20 cellular contexts compared by ENCODE assay signal in the genomic region with DNA sequence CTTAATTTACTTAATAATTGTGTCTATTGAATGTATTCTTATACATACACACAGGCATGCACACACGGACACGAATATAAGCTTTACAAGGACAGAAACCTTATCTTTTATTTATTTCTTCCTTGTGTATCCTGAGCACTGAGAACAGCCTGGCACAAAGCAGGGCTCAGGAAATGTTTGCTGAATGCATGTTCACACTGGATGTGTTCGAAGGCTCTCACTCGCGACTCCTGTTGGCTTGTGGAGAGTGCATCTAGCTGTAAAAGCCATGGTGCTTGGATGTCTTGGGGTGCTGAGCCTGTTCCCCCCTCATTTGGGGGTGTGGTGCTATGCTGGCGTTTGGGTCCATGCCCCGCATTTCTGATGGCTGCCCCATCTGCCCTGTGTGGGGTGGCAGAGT.
DNase-seq lines count a peak whose midpoint lies in the region; ATAC-seq, FAIRE-seq and TF ChIP-seq lines count a peak whose summit lies in the region.
"Had no signal": no experiment of that assay in that cellular context is flagged by ENCODE, and none has a peak within 500 bp of the region (broad histone marks: within the 10 kb centered on the region; RNA-seq: fewer than 3 reads in every experiment).

No MANE protein-coding gene starts in this region.

- no peak for TF ChIP-seq CTCF in GM23338 (conservative IDR thresholded peaks at IDR 0.05; ENCODE audit: low read depth in 2 of 2)
- no peak for TF ChIP-seq CTCF in OCI-LY3 (IDR thresholded peaks at IDR 0.05; ENCODE audit: low read depth, low read length)
- TF ChIP-seq CTCF in endothelial cell of umbilical vein (IDR thresholded peaks at IDR 0.05; ENCODE audit: extremely low read depth in 1 of 2, insufficient read depth in 1 of 2, low read depth in 1 of 2, low read length in 2 of 2), result no peak

- no peaks in the 10 kb centered on the region for H3K9me2 ChIP-seq in GM23338 (ENCODE audit: insufficient read depth)

- H3K27me3 ChIP-seq in GM23338 (ENCODE audit: insufficient read depth) (no peaks in the 10 kb centered on the region), OCI-LY3 (ENCODE audit: low read depth, low read length) (no peaks in the 10 kb centered on the region), endothelial cell of umbilical vein (ENCODE audit: control insufficient read depth in 2 of 2, insufficient read depth in 2 of 2, low read length in 2 of 2) (no peaks in the 10 kb centered on the region)
- H3K27me3 ChIP-seq: Peyer's patch had no signal

- H3K9ac ChIP-seq in OCI-LY3 (ENCODE audit: low read length) (no peak overlapping the region), endothelial cell of umbilical vein (replicated peaks; ENCODE audit: extremely low read depth, insufficient read depth, low read length) (no peak overlapping the region)
- H3K9ac ChIP-seq: KMS-11 had no signal

- CTCF ChIA-PET in endothelial cell of umbilical vein (lab: Charles Lee), result interaction anchor here (1.0 to 1.7 kb wide), 2 partner anchors 54 to 140 kb away, joined by 3 to 6 read pairs; no protein-coding TSS in a partner anchor

- DNase-seq in GM23338 (ENCODE audit: low spot score) (no peak), endothelial cell of umbilical vein (ENCODE audit: low read depth, low spot score) (peak; percentile 25), ureter (ENCODE audit: low spot score) (peak; percentile 30), T-helper 17 cell (no peak)
- DNase-seq: AML-193, COR-L47, DMS 273 treated with DMSO at 0.1 percent for 48 hours, GF-D8, H7, HFFc6, NCI-H187 treated with DMSO at 0.1 percent for 48 hours, NCI-H226, Peyer's patch had no signal

- H3F3A ChIP-seq in GM23338 (replicated peaks; ENCODE audit: low read depth), result peaks cover 14% of the 10 kb centered on the region; the same call in 1 of the 2 replicates

- H3K27ac ChIP-seq in GM23338 (ENCODE audit: low read depth), result no peak overlapping the region
- H3K27ac ChIP-seq in OCI-LY3 (ENCODE audit: low read length), result no peak overlapping the region
- no peak overlapping the region for H3K27ac ChIP-seq in endothelial cell of umbilical vein (ENCODE audit: insufficient read depth, low read depth, low read length)
- H3K27ac ChIP-seq: KMS-11, Peyer's patch, SK-N-MC had no signal

- H3K4me1 ChIP-seq in GM23338 (ENCODE audit: insufficient read depth) (peaks cover 88% of the 10 kb centered on the region), OCI-LY3 (ENCODE audit: low read length) (peaks cover 16% of the 10 kb centered on the region), endothelial cell of umbilical vein (ENCODE audit: control insufficient read depth, extremely low read depth, insufficient read depth, low read length) (peaks cover 28% of the 10 kb centered on the region)

- peaks cover 91% of the 10 kb centered on the region for H3K4me1 Mint-ChIP-seq in GM23338
- H3K4me1 Mint-ChIP-seq in T-helper 17 cell, result peaks cover 17% of the 10 kb centered on the region

- FAIRE-seq in endothelial cell of umbilical vein (lab: Jason Lieb, UNC), result no peak
- FAIRE-seq: GM12878 had no signal

- H3K27me3 Mint-ChIP-seq in GM23338 (ENCODE audit: insufficient read depth, low read depth, poor library complexity) (peaks cover 19% of the 10 kb centered on the region), T-helper 17 cell (no peaks in the 10 kb centered on the region)

- H3K9me3 Mint-ChIP-seq in GM23338, result no peaks in the 10 kb centered on the region
- H3K9me3 Mint-ChIP-seq: HFFc6 had no signal

- H3K36me3 Mint-ChIP-seq in GM23338 (ENCODE audit: low read depth) (no peaks in the 10 kb centered on the region), T-helper 17 cell (ENCODE audit: low read depth) (no peaks in the 10 kb centered on the region)

- H2AFZ ChIP-seq in GM23338 (no peak overlapping the region), OCI-LY3 (ENCODE audit: low read depth, low read length) (no peak overlapping the region), endothelial cell of umbilical vein (ENCODE audit: low read depth, low read length) (no peak overlapping the region)

- peaks cover 59% of the 10 kb centered on the region for H4K20me1 ChIP-seq in GM23338 (replicated peaks; ENCODE audit: insufficient read depth)
- peaks cover 40% of the 10 kb centered on the region for H4K20me1 ChIP-seq in OCI-LY3 (ENCODE audit: insufficient read depth, low read length)
- H4K20me1 ChIP-seq in endothelial cell of umbilical vein (replicated peaks; ENCODE audit: control insufficient read depth, extremely low read depth, insufficient read depth, low read length), result peaks cover 2% of the 10 kb centered on the region

- no peak for ATAC-seq in GM23338
- no peak for ATAC-seq in T-helper 17 cell
- no peak for ATAC-seq in GM18867 (IDR thresholded peaks at IDR 0.05; ENCODE audit: unreplicated experiment)
- ATAC-seq in HG03196 (IDR thresholded peaks at IDR 0.05; ENCODE audit: unreplicated experiment), result no peak
- ATAC-seq: GM12878, Right ventricle myocardium inferior had no signal

- BruUV-seq in endothelial cell of umbilical vein (replicated peaks; lab: Mats Ljungman, UMichigan), result no TSS peak

- H3K9me3 ChIP-seq in OCI-LY3 (ENCODE audit: insufficient read depth, low read length) (no peaks in the 10 kb centered on the region), endothelial cell of umbilical vein (replicated peaks; ENCODE audit: control insufficient read depth, insufficient read depth, low read length) (no peaks in the 10 kb centered on the region), T-helper 17 cell (ENCODE audit: control insufficient read depth, low read length, poor library complexity, severe bottlenecking) (no peaks in the 10 kb centered on the region)
- H3K9me3 ChIP-seq: Peyer's patch had no signal

- TF ChIP-seq POLR2A in endothelial cell of umbilical vein (IDR thresholded peaks at IDR 0.05; ENCODE audit: low read depth, low read length), result no peak

- no peak overlapping the region for H3K4me3 ChIP-seq in GM23338
- peak overlapping the region; percentile 47 for H3K4me3 ChIP-seq in OCI-LY3 (ENCODE audit: low read length)
- no peak overlapping the region for H3K4me3 ChIP-seq in endothelial cell of umbilical vein (replicated peaks in 1 of 3; ENCODE audit: insufficient read depth in 1 of 3, low read depth in 1 of 3, low read length in 3 of 3)
- H3K4me3 ChIP-seq: GM12878, Peyer's patch, SK-N-MC had no signal

- dilution Hi-C loops in endothelial cell of umbilical vein (cut with MboI; ENCODE audit: extremely low pct_ligation_motif_present, low sequenced_read_pairs), result no loop called here

- intact Hi-C loops in endothelial cell of umbilical vein (cut with micrococcal nuclease), result no loop called here

- H3K27ac Mint-ChIP-seq in GM23338, result no peak overlapping the region
- H3K27ac Mint-ChIP-seq in T-helper 17 cell, result no peak overlapping the region
- H3K27ac Mint-ChIP-seq: HFFc6 had no signal

- H3K4me2 ChIP-seq in GM23338 (peak overlapping the region; percentile 31; the same call in 1 of the 2 replicates), OCI-LY3 (ENCODE audit: low read length) (peak overlapping the region; percentile 73), endothelial cell of umbilical vein (ENCODE audit: insufficient read depth, low read length) (no peak overlapping the region)
- H3K4me2 ChIP-seq: KMS-11 had no signal

- no peaks in the 10 kb centered on the region for H3K9me1 ChIP-seq in endothelial cell of umbilical vein (replicated peaks; ENCODE audit: control insufficient read depth, extremely low read depth, insufficient read depth, low read length)

- POLR2A ChIA-PET in endothelial cell of umbilical vein (lab: Charles Lee), result no interaction called here

- no peaks in the 10 kb centered on the region for H3K36me3 ChIP-seq in GM23338 (ENCODE audit: insufficient read depth)
- no peaks in the 10 kb centered on the region for H3K36me3 ChIP-seq in OCI-LY3 (replicated peaks; ENCODE audit: low read depth, low read length)
- H3K36me3 ChIP-seq in endothelial cell of umbilical vein (ENCODE audit: control insufficient read depth in 2 of 2, extremely low read depth in 1 of 2, insufficient read depth in 2 of 2, low read length in 2 of 2), result no peaks in the 10 kb centered on the region
- H3K36me3 ChIP-seq: Peyer's patch had no signal

- H3K4me3 Mint-ChIP-seq in GM23338 (no peak overlapping the region; the same call in 2 of the 3 replicates), T-helper 17 cell (no peak overlapping the region)
- H3K4me3 Mint-ChIP-seq: HFFc6 had no signal

- peaks cover 95% of the 10 kb centered on the region for H3K79me2 ChIP-seq in GM23338 (replicated peaks; ENCODE audit: insufficient read depth)
- H3K79me2 ChIP-seq in OCI-LY3 (ENCODE audit: low read length), result peaks cover 17% of the 10 kb centered on the region
- H3K79me2 ChIP-seq in endothelial cell of umbilical vein (ENCODE audit: control insufficient read depth, insufficient read depth, low read length), result peaks cover 8% of the 10 kb centered on the region

TF ChIP-seq in GM23338, 12 proteins besides CTCF, POLR2A, EP300 and RAD21 (continues in another document):
- TF ChIP-seq NANOG (IDR thresholded peaks at IDR 0.05; ENCODE audit: borderline replicate concordance), result no peak
- TF ChIP-seq STAT1 (IDR thresholded peaks at IDR 0.05; ENCODE audit: unreplicated experiment), result no peak
- TF ChIP-seq JUNB (IDR thresholded peaks at IDR 0.05; ENCODE audit: unreplicated experiment), result no peak
- TF ChIP-seq EZH2 (IDR thresholded peaks at IDR 0.05; ENCODE audit: low read depth, unreplicated experiment), result no peak

TF ChIP-seq in endothelial cell of umbilical vein, 7 proteins besides CTCF, POLR2A, EP300 and RAD21:
- no peak for TF ChIP-seq MYC (IDR thresholded peaks at IDR 0.05; ENCODE audit: low read depth, low read length)
- no peak for TF ChIP-seq GATA2 (IDR thresholded peaks at IDR 0.05; ENCODE audit: insufficient read depth, insufficient read length, low read depth, low read length)

Comparison
In these comparisons a context has a peak if more than half of its experiments do, and no peak if none do; other contexts are left out.
1. DNase-seq: peak in endothelial cell of umbilical vein (single experiment) and ureter (single experiment); none in GM23338 (single experiment) and T-helper 17 cell (0 of 3).